2 cellular contexts compared by ENCODE assay signal in the genomic region with DNA sequence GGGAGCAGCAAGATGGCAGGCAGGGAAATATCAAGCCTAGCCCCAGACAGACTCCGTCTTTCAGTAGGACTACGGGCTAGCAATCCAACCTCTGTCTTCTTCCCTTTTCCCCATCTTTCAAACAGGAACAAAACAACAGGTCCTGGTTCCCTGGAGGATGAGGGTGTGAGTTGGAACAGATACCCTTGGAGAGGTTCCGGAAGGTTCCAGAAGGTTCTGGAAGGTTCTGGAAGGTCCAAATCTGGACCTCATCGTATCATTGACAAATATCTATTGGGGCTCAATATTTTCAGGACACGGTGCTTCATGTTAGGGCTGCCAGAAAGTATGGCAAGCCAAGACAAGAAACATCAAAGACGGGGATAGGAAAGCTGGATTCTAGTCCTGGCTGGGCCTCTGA.
A peak's percentile ranks its signal among the peaks of the same experiment; 100 is the strongest.
TF ChIP-seq lines count a peak whose summit lies in the region.

No MANE protein-coding gene starts in this region.

TF ChIP-seq in GM12878, 131 proteins besides CTCF, POLR2A, EP300 and RAD21:
- TF ChIP-seq, protein P1, sequence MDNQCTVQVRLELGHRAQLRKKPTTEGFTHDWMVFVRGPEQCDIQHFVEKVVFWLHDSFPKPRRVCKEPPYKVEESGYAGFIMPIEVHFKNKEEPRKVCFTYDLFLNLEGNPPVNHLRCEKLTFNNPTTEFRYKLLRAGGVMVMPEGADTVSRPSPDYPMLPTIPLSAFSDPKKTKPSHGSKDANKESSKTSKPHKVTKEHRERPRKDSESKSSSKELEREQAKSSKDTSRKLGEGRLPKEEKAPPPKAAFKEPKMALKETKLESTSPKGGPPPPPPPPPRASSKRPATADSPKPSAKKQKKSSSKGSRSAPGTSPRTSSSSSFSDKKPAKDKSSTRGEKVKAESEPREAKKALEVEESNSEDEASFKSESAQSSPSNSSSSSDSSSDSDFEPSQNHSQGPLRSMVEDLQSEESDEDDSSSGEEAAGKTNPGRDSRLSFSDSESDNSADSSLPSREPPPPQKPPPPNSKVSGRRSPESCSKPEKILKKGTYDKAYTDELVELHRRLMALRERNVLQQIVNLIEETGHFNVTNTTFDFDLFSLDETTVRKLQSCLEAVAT (IDR thresholded peaks at IDR 0.05): no peak
- TF ChIP-seq HDAC6 (IDR thresholded peaks at IDR 0.05; ENCODE audit: unreplicated experiment) (no peak), STAT3 (IDR thresholded peaks at IDR 0.05; ENCODE audit: low read depth, low read length) (no peak), PML (IDR thresholded peaks at IDR 0.05; ENCODE audit: low read length) (no peak), NFYA (IDR thresholded peaks at IDR 0.05; ENCODE audit: borderline replicate concordance, low read depth, low read length) (no peak), ZBED1 (IDR thresholded peaks at IDR 0.05; ENCODE audit: borderline replicate concordance) (no peak), GABPA (IDR thresholded peaks at IDR 0.05; ENCODE audit: low read depth) (no peak)
- TF ChIP-seq, protein P2, sequence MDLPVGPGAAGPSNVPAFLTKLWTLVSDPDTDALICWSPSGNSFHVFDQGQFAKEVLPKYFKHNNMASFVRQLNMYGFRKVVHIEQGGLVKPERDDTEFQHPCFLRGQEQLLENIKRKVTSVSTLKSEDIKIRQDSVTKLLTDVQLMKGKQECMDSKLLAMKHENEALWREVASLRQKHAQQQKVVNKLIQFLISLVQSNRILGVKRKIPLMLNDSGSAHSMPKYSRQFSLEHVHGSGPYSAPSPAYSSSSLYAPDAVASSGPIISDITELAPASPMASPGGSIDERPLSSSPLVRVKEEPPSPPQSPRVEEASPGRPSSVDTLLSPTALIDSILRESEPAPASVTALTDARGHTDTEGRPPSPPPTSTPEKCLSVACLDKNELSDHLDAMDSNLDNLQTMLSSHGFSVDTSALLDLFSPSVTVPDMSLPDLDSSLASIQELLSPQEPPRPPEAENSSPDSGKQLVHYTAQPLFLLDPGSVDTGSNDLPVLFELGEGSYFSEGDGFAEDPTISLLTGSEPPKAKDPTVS (IDR thresholded peaks at IDR 0.05; ENCODE audit: low read depth, low read length): peak; percentile 91

TF ChIP-seq in neural cell, 6 proteins besides CTCF, POLR2A, EP300 and RAD21:
- TF ChIP-seq POLR2AphosphoS5 (IDR thresholded peaks at IDR 0.05) (no peak), MXI1 (conservative IDR thresholded peaks at IDR 0.05; ENCODE audit: poor library complexity, severe bottlenecking) (no peak), EZH2 (IDR thresholded peaks at IDR 0.05; ENCODE audit: borderline replicate concordance, insufficient read depth, low read length, poor library complexity, severe bottlenecking) (no peak)
TF ChIP-seq in neural cell: peak in this region for 0.
